Comparison of ENCODE assay signal across 10 cellular contexts in the genomic region with DNA sequence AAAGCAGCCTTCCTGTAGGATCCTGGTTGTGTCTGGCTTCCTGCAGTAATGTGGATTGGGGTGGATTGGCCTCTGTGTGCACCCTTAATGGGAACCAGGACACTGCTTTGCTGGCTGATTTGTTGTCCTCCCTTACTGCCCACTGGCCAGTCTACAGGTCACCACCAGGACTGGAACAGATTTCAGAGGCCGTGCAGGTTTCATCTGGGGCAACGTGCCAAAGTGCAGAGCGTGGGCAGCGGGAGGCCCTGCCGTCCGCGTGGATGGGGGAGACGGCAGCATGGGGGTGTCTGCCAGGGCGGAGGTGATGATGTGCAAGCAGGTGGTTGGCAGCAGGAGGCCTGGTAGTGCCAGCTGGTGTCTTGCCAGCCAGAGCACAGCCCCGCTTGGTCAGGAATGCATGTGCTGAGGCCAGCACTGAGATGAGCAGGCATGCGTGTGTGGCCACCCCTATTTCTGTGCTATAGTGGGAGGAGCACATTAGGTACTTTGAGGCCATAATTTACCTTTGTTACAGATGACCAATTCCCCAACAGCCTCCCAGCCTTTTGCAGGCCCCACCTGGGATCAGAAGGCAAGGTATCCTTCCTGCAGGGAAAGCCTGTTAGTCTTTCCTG. TPM values are rescaled to one million over a fixed set of nuclear protein-coding genes. Genes with fewer than 3 reads are reported as not detected.
DNase-seq lines count a peak whose midpoint lies in the region; ATAC-seq and TF ChIP-seq lines count a peak whose summit lies in the region.
"Had no signal": no experiment of that assay in that cellular context is flagged by ENCODE, and none has a peak within 500 bp of the region (broad histone marks: within the 10 kb centered on the region; RNA-seq: fewer than 3 reads in every experiment).

No MANE protein-coding gene starts in this region.

- H3K9me3 Mint-ChIP-seq in activated naive CD4-positive, alpha-beta T cell treated with anti-CD3 and anti-CD28 coated beads, Interleukin-2, amount 10 ng/mL, durations not matched to agents 7 days and 5 days: no peaks in the 10 kb centered on the region
- H3K9me3 Mint-ChIP-seq: activated naive CD8-positive, alpha-beta T cell treated with anti-CD3 and anti-CD28 coated beads, Interleukin-2, amount 10 ng/mL, durations not matched to agents 7 days and 5 days had no signal

- H3K27me3 Mint-ChIP-seq in activated naive CD4-positive, alpha-beta T cell treated with anti-CD3 and anti-CD28 coated beads, Interleukin-2, amount 10 ng/mL, durations not matched to agents 7 days and 5 days: no peaks in the 10 kb centered on the region
- H3K27me3 Mint-ChIP-seq: activated naive CD8-positive, alpha-beta T cell treated with anti-CD3 and anti-CD28 coated beads, Interleukin-2, amount 10 ng/mL, durations not matched to agents 7 days and 5 days had no signal

- H3K4me1 ChIP-seq in lung (ENCODE audit: control insufficient read depth in 2 of 2, insufficient read depth in 2 of 2, low read length in 2 of 2) (peaks cover 9 to 20% of the 10 kb centered on the region in 2 donors), upper lobe of right lung (peaks cover 15% of the 10 kb centered on the region)

- WGBS in lung, 2 donors: 52 to 80% methylated on average over 11 of the region's 11 CpGs

- no peaks in the 10 kb centered on the region for H3K27me3 ChIP-seq in lung (ENCODE audit: control insufficient read depth, insufficient read depth)
- no peaks in the 10 kb centered on the region for H3K27me3 ChIP-seq in upper lobe of right lung

- CTCF ChIA-PET in activated naive CD4-positive, alpha-beta T cell treated with anti-CD3 and anti-CD28 coated beads, Interleukin-2, amount 10 ng/mL, durations not matched to agents 7 days and 5 days (lab: Charles Lee): no interaction called here

- no peak for TF ChIP-seq CTCF in lung (IDR thresholded peaks at IDR 0.05; ENCODE audit: control extremely low read depth, extremely low read depth)
- TF ChIP-seq CTCF in upper lobe of right lung (IDR thresholded peaks at IDR 0.05): no peak

- no peak overlapping the region for H3K4me3 ChIP-seq in lung
- no peak overlapping the region for H3K4me3 ChIP-seq in upper lobe of right lung

- no peak overlapping the region for H3K27ac Mint-ChIP-seq in activated naive CD4-positive, alpha-beta T cell treated with anti-CD3 and anti-CD28 coated beads, Interleukin-2, amount 10 ng/mL, durations not matched to agents 7 days and 5 days
- H3K27ac Mint-ChIP-seq: activated naive CD8-positive, alpha-beta T cell treated with anti-CD3 and anti-CD28 coated beads, Interleukin-2, amount 10 ng/mL, durations not matched to agents 7 days and 5 days had no signal

- no peaks in the 10 kb centered on the region for H3K9me3 ChIP-seq in lung (ENCODE audit: control insufficient read depth in 2 of 2, insufficient read depth in 1 of 2, low read length in 1 of 2)
- no peaks in the 10 kb centered on the region for H3K9me3 ChIP-seq in upper lobe of right lung

- intact Hi-C loops in upper lobe of right lung (cut with DNase I): no loop called here

- H3K4me3 Mint-ChIP-seq in activated naive CD4-positive, alpha-beta T cell treated with anti-CD3 and anti-CD28 coated beads, Interleukin-2, amount 10 ng/mL, durations not matched to agents 7 days and 5 days: no peak overlapping the region
- H3K4me3 Mint-ChIP-seq: activated naive CD8-positive, alpha-beta T cell treated with anti-CD3 and anti-CD28 coated beads, Interleukin-2, amount 10 ng/mL, durations not matched to agents 7 days and 5 days had no signal

- peaks cover 15% of the 10 kb centered on the region for H3K4me1 Mint-ChIP-seq in activated naive CD4-positive, alpha-beta T cell treated with anti-CD3 and anti-CD28 coated beads, Interleukin-2, amount 10 ng/mL, durations not matched to agents 7 days and 5 days
- H3K4me1 Mint-ChIP-seq: activated naive CD8-positive, alpha-beta T cell treated with anti-CD3 and anti-CD28 coated beads, Interleukin-2, amount 10 ng/mL, durations not matched to agents 7 days and 5 days had no signal

- H3K27ac ChIP-seq in lung (ENCODE audit: low read depth in 1 of 2, low read length in 1 of 2): peak overlapping the region in 1 of 2 donors; percentile 35
- H3K27ac ChIP-seq in upper lobe of right lung: no peak overlapping the region

- DNase-seq in NCI-H748 (lab: John Stamatoyannopoulos, UW; ENCODE audit: unreplicated experiment): peak; percentile 26
- no peak for DNase-seq in NCI-H748 treated with DMSO at 0.1 percent for 48 hours (lab: John Stamatoyannopoulos, UW)
- peak; percentile 62 to 88 for DNase-seq in cerebellar nuclear complex (lab: John Stamatoyannopoulos, UW)
- DNase-seq in lung (ENCODE audit: low spot score): peak; percentile 48
- DNase-seq in upper lobe of right lung: peak; percentile 77
- no peak for DNase-seq in stimulated activated naive CD4-positive, alpha-beta T cell (lab: John Stamatoyannopoulos, UW)
- no peak for DNase-seq in activated naive CD4-positive, alpha-beta T cell treated with anti-CD3 and anti-CD28 coated beads, Interleukin-2, amount 10 ng/mL, durations not matched to agents 7 days and 5 days
- DNase-seq: activated naive CD8-positive, alpha-beta T cell treated with anti-CD3 and anti-CD28 coated beads, Interleukin-2, amount 10 ng/mL, durations not matched to agents 7 days and 5 days; stimulated activated CD4-positive, alpha-beta T cell treated with anti-CD3 and anti-CD28 coated beads, Interleukin-2, amount 100 ng/mL, for 24 hours had no signal

- H3K36me3 Mint-ChIP-seq in activated naive CD4-positive, alpha-beta T cell treated with anti-CD3 and anti-CD28 coated beads, Interleukin-2, amount 10 ng/mL, durations not matched to agents 7 days and 5 days: peaks cover 14% of the 10 kb centered on the region

- ATAC-seq in lung (ENCODE audit: insufficient read depth, low FRiP score) (peak; percentile 57), upper lobe of right lung (peak; percentile 77), HG02623 (IDR thresholded peaks at IDR 0.05; ENCODE audit: unreplicated experiment) (no peak)

- H3K36me3 ChIP-seq in lung (ENCODE audit: control insufficient read depth in 2 of 2, insufficient read depth in 2 of 2, low read length in 2 of 2): peaks cover 0 to 6% of the 10 kb centered on the region in 2 donors
- H3K36me3 ChIP-seq in upper lobe of right lung: no peaks in the 10 kb centered on the region

RNA-seq across cellular contexts. Expression of a gene that starts 24.3 kb away (rescaled TPM):
- total RNA-seq in lung (10 to 100 TPM; 28.4 to 67.3 TPM), upper lobe of right lung (78.3 TPM)
- polyA plus RNA-seq in lung: 10 to 100 TPM; 21.8 to 35.2 TPM

RNA-seq across cellular contexts. Expression of a gene that starts 59.4 kb away (rescaled TPM):
- 10 to 100 TPM; 11.2 to 27.5 TPM for total RNA-seq in lung
- polyA plus RNA-seq in lung: 1 to 10 TPM; 4.4 to 8.0 TPM
- 3.8 TPM for total RNA-seq in upper lobe of right lung

Comparison
In these comparisons a context has a peak if more than half of its experiments do, and no peak if none do; other contexts are left out.
1. DNase-seq: peak in NCI-H748 (single experiment), cerebellar nuclear complex (2 of 2), lung (single experiment) and upper lobe of right lung (single experiment); none in NCI-H748 treated with DMSO at 0.1 percent for 48 hours (single experiment), stimulated activated naive CD4-positive, alpha-beta T cell (0 of 6) and activated naive CD4-positive, alpha-beta T cell treated with anti-CD3 and anti-CD28 coated beads, Interleukin-2, amount 10 ng/mL, durations not matched to agents 7 days and 5 days (single experiment).